In the genomic region with DNA sequence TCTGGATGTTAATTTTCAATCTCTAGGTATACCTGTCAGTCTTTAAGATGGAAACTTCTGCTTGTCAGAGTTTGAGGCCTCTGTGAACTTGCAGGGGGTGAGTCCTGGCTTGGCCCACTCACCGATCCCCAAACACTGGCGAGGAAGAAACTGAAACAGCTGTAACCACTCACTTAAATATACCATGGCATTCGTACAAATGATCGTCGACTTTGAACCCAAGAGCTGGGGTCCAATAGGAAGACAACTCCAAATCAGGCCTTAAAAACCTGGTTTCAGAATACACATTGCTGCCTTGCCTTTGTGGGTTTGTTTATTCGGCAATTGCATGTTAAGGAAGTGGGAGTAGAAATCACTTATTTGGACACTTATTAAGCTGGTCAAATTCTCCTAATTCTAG, we compare ENCODE assay signal across 24 cellular contexts.
DNase-seq lines count a peak whose midpoint lies in the region; ATAC-seq, FAIRE-seq and TF ChIP-seq lines count a peak whose summit lies in the region.
"Had no signal": no experiment of that assay in that cellular context is flagged by ENCODE, and none has a peak within 500 bp of the region (broad histone marks: within the 10 kb centered on the region; RNA-seq: fewer than 3 reads in every experiment).

No MANE protein-coding gene starts in this region.

- in situ Hi-C loops in HepG2 (cut with HindIII; ENCODE audit: extremely low pct_ligation_motif_present, low pct_unique_long_range_greater_than_20kb), result no loop called here

- POLR2A ChIA-PET in HepG2 (lab: Yijun Ruan, JAX), result no interaction called here

- peak overlapping the region; percentile 58 for H3K4me2 ChIP-seq in HepG2 (ENCODE audit: low read depth, low read length)

- no peak overlapping the region for H3K9ac ChIP-seq in HepG2 (ENCODE audit: insufficient read depth, low read depth, low read length)
- no peak overlapping the region for H3K9ac ChIP-seq in liver (ENCODE audit: low read depth in 1 of 2, low read length in 2 of 2)

- CTCF ChIA-PET in HepG2 (lab: Yijun Ruan, JAX; ENCODE audit: low intra/inter-chr PET ratio, low total read pairs), result no interaction called here

- BruUV-seq in HepG2 (replicated peaks; lab: Mats Ljungman, UMichigan), result no TSS peak

- TF ChIP-seq CTCF in HepG2 (CRISPR knock-in tag; IDR thresholded peaks at IDR 0.05) (no peak), right lobe of liver (IDR thresholded peaks at IDR 0.05) (no peak), liver (IDR thresholded peaks at IDR 0.05; ENCODE audit: low read depth, low read length, missing input control) (no peak), pancreas (IDR thresholded peaks at IDR 0.05) (no peak), suprapubic skin (IDR thresholded peaks at IDR 0.05) (no peak)

- H3K27me3 ChIP-seq in HepG2 (ENCODE audit: control insufficient read depth in 1 of 2, insufficient read depth in 2 of 2, low read length in 2 of 2) (peaks cover 0 to 12% of the 10 kb centered on the region in 2 experiments; a peak in 2 of 5 replicates), right lobe of liver (no peaks in the 10 kb centered on the region), liver (ENCODE audit: control insufficient read depth in 4 of 4, insufficient read depth in 4 of 4, low read length in 3 of 4) (peaks cover 0 to 8% (median 0%) of the 10 kb centered on the region in 4 donors), pancreas (no peaks in the 10 kb centered on the region), suprapubic skin (no peaks in the 10 kb centered on the region)

- WGBS in HepG2 (ENCODE audit: low lambda C conversion rate), result 24% methylated on average over 6 of the region's 6 CpGs
- WGBS in right lobe of liver (ENCODE audit: insufficient coverage, low coverage, low lambda C conversion rate, missing lambda C conversion rate), result 51% methylated on average over 6 of the region's 6 CpGs
- 78% methylated on average over 6 of the region's 6 CpGs for WGBS in liver
- 14 to 16% methylated on average over 6 of the region's 6 CpGs for WGBS in pancreas, 2 donors
- WGBS in suprapubic skin, result 77% methylated on average over 6 of the region's 6 CpGs

- DNase-seq in HepG2 (ENCODE audit: low spot score) (peak; percentile 33), right lobe of liver (no peak), pancreas (peak in 1 of 6 donors; percentile 26), OCI-M1 (lab: John Stamatoyannopoulos, UW) (no peak), suprapubic skin (ENCODE audit: low spot score in 2 of 2) (no peak)
- DNase-seq in stimulated activated CD4-positive, alpha-beta T cell treated with anti-CD3 and anti-CD28 coated beads, Interleukin-4, amount 100 ng/mL, for 4 hours, result no peak
- DNase-seq: AML-193; C1 segment of cervical spinal cord; CD8-positive, alpha-beta T cell; Karpas-422; NCI-H1694; NCI-H2081; NCI-H2171 treated with DMSO at 0.1 percent for 48 hours; NCI-H446; NCI-H526; PC-3; RPMI8226; SHP77 had no signal

- TF ChIP-seq RAD21 in HepG2 (CRISPR knock-in tag; IDR thresholded peaks at IDR 0.05) (no peak), liver (IDR thresholded peaks at IDR 0.05) (no peak)

- peak overlapping the region in 2 of 3 experiments; percentile 9 to 20; a peak in 2 of 6 replicates for H3K4me3 ChIP-seq in HepG2 (replicated peaks in 1 of 3; ENCODE audit: insufficient read depth in 1 of 3, low read depth in 2 of 3, low read length in 3 of 3)
- no peak overlapping the region for H3K4me3 ChIP-seq in right lobe of liver
- no peak overlapping the region for H3K4me3 ChIP-seq in liver (ENCODE audit: low read depth in 1 of 3, low read length in 3 of 3)
- H3K4me3 ChIP-seq in pancreas, result no peak overlapping the region
- no peak overlapping the region for H3K4me3 ChIP-seq in suprapubic skin

- H3K27ac ChIP-seq in HepG2 (ENCODE audit: extremely low read length, insufficient read depth, low read length) (no peak overlapping the region), right lobe of liver (no peak overlapping the region), liver (ENCODE audit: low read depth in 1 of 2, low read length in 2 of 2) (no peak overlapping the region), pancreas (peak overlapping the region in 3 of 4 donors; percentile 32 to 59 (median 33)), suprapubic skin (no peak overlapping the region)

- peak; percentile 47 for FAIRE-seq in HepG2 (lab: Jason Lieb, UNC)
- FAIRE-seq in pancreas (lab: Jason Lieb, UNC), result no peak
- FAIRE-seq: G401.6, GM12892, GM18507, GM19239, H54 had no signal

- H4K20me1 ChIP-seq in HepG2 (ENCODE audit: insufficient read depth, low read length), result no peaks in the 10 kb centered on the region

- intact Hi-C loops in HepG2 (cut with micrococcal nuclease; ENCODE audit: unreplicated experiment) (no loop called here), right lobe of liver (cut with DNase I) (no loop called here), pancreas (cut with DNase I) (no loop called here)

- H3K4me1 ChIP-seq in HepG2 (ENCODE audit: insufficient read depth, low read length), result peaks cover 33% of the 10 kb centered on the region
- H3K4me1 ChIP-seq in right lobe of liver, result no peaks in the 10 kb centered on the region
- H3K4me1 ChIP-seq in liver (ENCODE audit: control insufficient read depth in 4 of 4, insufficient read depth in 4 of 4, low read length in 3 of 4), result peaks cover 0 to 2% (median 0%) of the 10 kb centered on the region in 4 donors
- H3K4me1 ChIP-seq in pancreas, result peaks cover 12 to 19% (median 19%) of the 10 kb centered on the region in 3 donors
- peaks cover 5% of the 10 kb centered on the region for H3K4me1 ChIP-seq in suprapubic skin

- ATAC-seq in HepG2, result no peak
- no peak for ATAC-seq in right lobe of liver
- peak; percentile 37 to 76 (median 66) for ATAC-seq in pancreas
- ATAC-seq: CD8-positive, alpha-beta T cell; PC-3 had no signal

- TF ChIP-seq EP300 in HepG2 (IDR thresholded peaks at IDR 0.05; ENCODE audit: low read depth in 2 of 2, low read length in 2 of 2) (no peak), HepG2 (CRISPR knock-in tag; IDR thresholded peaks at IDR 0.05; ENCODE audit: borderline replicate concordance) (no peak), suprapubic skin (IDR thresholded peaks at IDR 0.05) (no peak)

- no peak overlapping the region for H2AFZ ChIP-seq in HepG2 (ENCODE audit: low read length)

- H3K9me3 ChIP-seq in HepG2 (ENCODE audit: low read length) (no peaks in the 10 kb centered on the region), right lobe of liver (no peaks in the 10 kb centered on the region), liver (ENCODE audit: control insufficient read depth in 4 of 4, low read length in 3 of 4) (no peaks in the 10 kb centered on the region), pancreas (no peaks in the 10 kb centered on the region), suprapubic skin (no peaks in the 10 kb centered on the region)

- H3K36me3 ChIP-seq in HepG2 (replicated peaks in 1 of 2; ENCODE audit: control insufficient read depth in 1 of 2, insufficient read depth in 2 of 2, low read length in 2 of 2) (no peaks in the 10 kb centered on the region), right lobe of liver (no peaks in the 10 kb centered on the region), liver (ENCODE audit: control insufficient read depth in 4 of 4, insufficient read depth in 3 of 4, low read depth in 1 of 4, low read length in 3 of 4) (no peaks in the 10 kb centered on the region), pancreas (no peaks in the 10 kb centered on the region), suprapubic skin (no peaks in the 10 kb centered on the region)

- H3K79me2 ChIP-seq in HepG2 (ENCODE audit: insufficient read depth, low read length), result no peaks in the 10 kb centered on the region

- no peak for TF ChIP-seq POLR2A in HepG2 (IDR thresholded peaks at IDR 0.05; ENCODE audit: insufficient read depth in 1 of 2, low read depth in 2 of 2, low read length in 2 of 2)
- TF ChIP-seq POLR2A in right lobe of liver (IDR thresholded peaks at IDR 0.05), result no peak
- TF ChIP-seq POLR2A in suprapubic skin (IDR thresholded peaks at IDR 0.05), result no peak

TF ChIP-seq in HepG2, 621 proteins besides CTCF, POLR2A, EP300 and RAD21 (continues in another document):
- no peak for TF ChIP-seq ETV6 (CRISPR knock-in tag; conservative IDR thresholded peaks at IDR 0.05)
- TF ChIP-seq, protein P1, sequence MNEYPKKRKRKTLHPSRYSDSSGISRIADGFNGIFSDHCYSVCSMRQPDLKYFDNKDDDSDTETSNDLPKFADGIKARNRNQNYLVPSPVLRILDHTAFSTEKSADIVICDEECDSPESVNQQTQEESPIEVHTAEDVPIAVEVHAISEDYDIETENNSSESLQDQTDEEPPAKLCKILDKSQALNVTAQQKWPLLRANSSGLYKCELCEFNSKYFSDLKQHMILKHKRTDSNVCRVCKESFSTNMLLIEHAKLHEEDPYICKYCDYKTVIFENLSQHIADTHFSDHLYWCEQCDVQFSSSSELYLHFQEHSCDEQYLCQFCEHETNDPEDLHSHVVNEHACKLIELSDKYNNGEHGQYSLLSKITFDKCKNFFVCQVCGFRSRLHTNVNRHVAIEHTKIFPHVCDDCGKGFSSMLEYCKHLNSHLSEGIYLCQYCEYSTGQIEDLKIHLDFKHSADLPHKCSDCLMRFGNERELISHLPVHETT (CRISPR knock-in tag; conservative IDR thresholded peaks at IDR 0.05), result no peak
- TF ChIP-seq MTF1 (CRISPR knock-in tag; IDR thresholded peaks at IDR 0.05), result no peak
- no peak for TF ChIP-seq MLLT10 (CRISPR knock-in tag; IDR thresholded peaks at IDR 0.05)
- peak; percentile 44 for TF ChIP-seq HNF4A (CRISPR knock-in tag; IDR thresholded peaks at IDR 0.05)

TF ChIP-seq in liver, 16 proteins besides CTCF, POLR2A, EP300 and RAD21:
- TF ChIP-seq HNF4G (IDR thresholded peaks at IDR 0.05) (peak; percentile 20), YY1 (IDR thresholded peaks at IDR 0.05) (no peak)

Comparison
In these comparisons a context has a peak if more than half of its experiments do, and no peak if none do; other contexts are left out.
1. H3K4me3 ChIP-seq: peak in HepG2 (2 of 3); none in right lobe of liver (0 of 3), liver (0 of 3), pancreas (0 of 4) and suprapubic skin (single experiment).
2. ATAC-seq: peak in pancreas (4 of 4); none in HepG2 (single experiment) and right lobe of liver (0 of 4).
3. H3K27ac ChIP-seq: peak in pancreas (3 of 4); none in HepG2 (single experiment), right lobe of liver (0 of 3), liver (0 of 2) and suprapubic skin (single experiment).